Comparison of ENCODE assay signal across 17 cellular contexts in genomic region chr12:123979566-123979965, GRCh38. TPM values are rescaled to one million over a fixed set of nuclear protein-coding genes. Genes with fewer than 3 reads are reported as not detected.
DNase-seq lines count a peak whose midpoint lies in the region; ATAC-seq and TF ChIP-seq lines count a peak whose summit lies in the region.
"Had no signal": no experiment of that assay in that cellular context is flagged by ENCODE, and none has a peak within 500 bp of the region (broad histone marks: within the 10 kb centered on the region; RNA-seq: fewer than 3 reads in every experiment).

No MANE protein-coding gene starts in this region.

- WGBS in esophagus muscularis mucosa, result 96% methylated on average over 6 of the region's 6 CpGs
- WGBS in thyroid gland, 2 donors, result 53 to 65% methylated on average over 6 of the region's 6 CpGs

- H3K9me3 ChIP-seq in HEK293 (ENCODE audit: control insufficient read depth, insufficient read depth, low read depth, low read length), result no peaks in the 10 kb centered on the region
- no peaks in the 10 kb centered on the region for H3K9me3 ChIP-seq in esophagus muscularis mucosa
- H3K9me3 ChIP-seq in thyroid gland, result no peaks in the 10 kb centered on the region
- H3K9me3 ChIP-seq: A549; BLaER1 treated with 17β-estradiol and CSF1 and Interleukin-3, amounts not matched to agents 10 nM and 100 nM; Caco-2 had no signal

- TF ChIP-seq POLR2A in esophagus muscularis mucosa (IDR thresholded peaks at IDR 0.05; ENCODE audit: low read depth) (no peak), thyroid gland (IDR thresholded peaks at IDR 0.05) (no peak)

- peaks cover 25 to 28% of the 10 kb centered on the region in 2 donors for H3K36me3 Mint-ChIP-seq in stimulated activated naive B cell treated with anti-CD40 and anti-IgM and Interleukin-4, amounts not matched to agents 10 μg/mL and 1 μg/mL and 100 μg/mL, for 72 hours

- H3K4me1 Mint-ChIP-seq in stimulated activated naive B cell treated with anti-CD40 and anti-IgM and Interleukin-4, amounts not matched to agents 10 μg/mL and 1 μg/mL and 100 μg/mL, for 72 hours, result peaks cover 17 to 28% of the 10 kb centered on the region in 2 donors

- CTCF ChIA-PET in HEK293 (lab: Yijun Ruan, JAX), result no interaction called here

- H3K4me3 Mint-ChIP-seq in stimulated activated naive B cell treated with anti-CD40 and anti-IgM and Interleukin-4, amounts not matched to agents 10 μg/mL and 1 μg/mL and 100 μg/mL, for 72 hours, result no peak overlapping the region
- H3K4me3 Mint-ChIP-seq: B cell; CD4-positive, alpha-beta T cell; CD8-positive, alpha-beta T cell had no signal

- no peaks in the 10 kb centered on the region for H3K27me3 Mint-ChIP-seq in stimulated activated naive B cell treated with anti-CD40 and anti-IgM and Interleukin-4, amounts not matched to agents 10 μg/mL and 1 μg/mL and 100 μg/mL, for 72 hours
- H3K27me3 Mint-ChIP-seq: B cell; CD4-positive, alpha-beta T cell had no signal

- H3K36me3 ChIP-seq in HEK293 (ENCODE audit: control insufficient read depth in 2 of 2, insufficient read depth in 1 of 2, low read length in 2 of 2) (peaks cover 30 to 43% of the 10 kb centered on the region in 2 experiments), esophagus muscularis mucosa (peaks cover 0 to 20% (median 9%) of the 10 kb centered on the region in 4 donors), thyroid gland (peaks cover 0 to 4% of the 10 kb centered on the region in 2 donors)

- ATAC-seq in HG02642 (IDR thresholded peaks at IDR 0.05; ENCODE audit: poor library complexity, unreplicated experiment), result no peak
- ATAC-seq in stimulated activated naive B cell treated with anti-CD40 and anti-IgM and Interleukin-4, amounts not matched to agents 10 μg/mL and 1 μg/mL and 100 μg/mL, for 72 hours (replicated peaks), result no peak
- ATAC-seq: A549; CD8-positive, alpha-beta T cell had no signal

- no peak for TF ChIP-seq EP300 in esophagus muscularis mucosa (IDR thresholded peaks at IDR 0.05)

- no peaks in the 10 kb centered on the region for H3K27me3 ChIP-seq in esophagus muscularis mucosa
- no peaks in the 10 kb centered on the region for H3K27me3 ChIP-seq in thyroid gland
- H3K27me3 ChIP-seq: BLaER1 treated with 17β-estradiol and CSF1 and Interleukin-3, amounts not matched to agents 10 nM and 100 nM had no signal

- POLR2A ChIA-PET in HEK293 (lab: Yijun Ruan, JAX), result no interaction called here

- H3K27ac ChIP-seq in HEK293 (ENCODE audit: extremely low read depth, low read depth, low read length) (no peak overlapping the region), esophagus muscularis mucosa (replicated peaks in 1 of 4) (no peak overlapping the region), thyroid gland (peak overlapping the region; percentile 33 to 60 (median 42))
- H3K27ac ChIP-seq: 22Rv1; A549; BLaER1 treated with 17β-estradiol and CSF1 and Interleukin-3, amounts not matched to agents 10 nM and 100 nM; C4-2B had no signal

- no peak overlapping the region for H3K27ac Mint-ChIP-seq in stimulated activated naive B cell treated with anti-CD40 and anti-IgM and Interleukin-4, amounts not matched to agents 10 μg/mL and 1 μg/mL and 100 μg/mL, for 72 hours
- H3K27ac Mint-ChIP-seq: B cell; CD4-positive, alpha-beta T cell; CD8-positive, alpha-beta T cell had no signal

- DNase-seq in esophagus muscularis mucosa (ENCODE audit: extremely low spot score), result peak; percentile 37
- peak; percentile 74 for DNase-seq in thyroid gland
- DNase-seq in stimulated activated naive B cell treated with anti-CD40 and anti-IgM and Interleukin-4, amounts not matched to agents 10 μg/mL and 1 μg/mL and 100 μg/mL, for 72 hours, result no peak
- DNase-seq: AML-193; Caco-2; Calu3; CD4-positive, alpha-beta T cell; CD8-positive, alpha-beta T cell; DMS79 treated with DMSO at 0.1 percent for 48 hours; GF-D8 had no signal

- H3K4me3 ChIP-seq in HEK293 (ENCODE audit: low read depth, low read length), result no peak overlapping the region
- no peak overlapping the region for H3K4me3 ChIP-seq in esophagus muscularis mucosa
- no peak overlapping the region for H3K4me3 ChIP-seq in thyroid gland (replicated peaks in 1 of 3)
- H3K4me3 ChIP-seq: A549; BLaER1 treated with 17β-estradiol and CSF1 and Interleukin-3, amounts not matched to agents 10 nM and 100 nM had no signal

- no peaks in the 10 kb centered on the region for H3K9me3 Mint-ChIP-seq in stimulated activated naive B cell treated with anti-CD40 and anti-IgM and Interleukin-4, amounts not matched to agents 10 μg/mL and 1 μg/mL and 100 μg/mL, for 72 hours
- H3K9me3 Mint-ChIP-seq: CD4-positive, alpha-beta T cell; CD8-positive, alpha-beta T cell had no signal

- intact Hi-C loops in esophagus muscularis mucosa (cut with DNase I) (loop anchor here (10.0 kb wide), 2 partner anchors 265 to 955 kb away; partner anchors contain the start of gene ATP6V0A2), thyroid gland (cut with DNase I) (no loop called here)

- TF ChIP-seq CTCF in HEK293 (tag by site-specific recombination; IDR thresholded peaks at IDR 0.05), result no peak
- no peak for TF ChIP-seq CTCF in esophagus muscularis mucosa (IDR thresholded peaks at IDR 0.05)
- no peak for TF ChIP-seq CTCF in thyroid gland (IDR thresholded peaks at IDR 0.05)

- H3K4me1 ChIP-seq in HEK293 (ENCODE audit: control insufficient read depth, insufficient read depth, low read length) (peaks cover 6% of the 10 kb centered on the region), esophagus muscularis mucosa (peaks cover 5 to 15% (median 13%) of the 10 kb centered on the region in 4 donors), thyroid gland (peaks cover 11 to 20% of the 10 kb centered on the region in 2 donors)

TF ChIP-seq in HEK293, 187 proteins besides CTCF, POLR2A, EP300 and RAD21:
- TF ChIP-seq, protein P1, sequence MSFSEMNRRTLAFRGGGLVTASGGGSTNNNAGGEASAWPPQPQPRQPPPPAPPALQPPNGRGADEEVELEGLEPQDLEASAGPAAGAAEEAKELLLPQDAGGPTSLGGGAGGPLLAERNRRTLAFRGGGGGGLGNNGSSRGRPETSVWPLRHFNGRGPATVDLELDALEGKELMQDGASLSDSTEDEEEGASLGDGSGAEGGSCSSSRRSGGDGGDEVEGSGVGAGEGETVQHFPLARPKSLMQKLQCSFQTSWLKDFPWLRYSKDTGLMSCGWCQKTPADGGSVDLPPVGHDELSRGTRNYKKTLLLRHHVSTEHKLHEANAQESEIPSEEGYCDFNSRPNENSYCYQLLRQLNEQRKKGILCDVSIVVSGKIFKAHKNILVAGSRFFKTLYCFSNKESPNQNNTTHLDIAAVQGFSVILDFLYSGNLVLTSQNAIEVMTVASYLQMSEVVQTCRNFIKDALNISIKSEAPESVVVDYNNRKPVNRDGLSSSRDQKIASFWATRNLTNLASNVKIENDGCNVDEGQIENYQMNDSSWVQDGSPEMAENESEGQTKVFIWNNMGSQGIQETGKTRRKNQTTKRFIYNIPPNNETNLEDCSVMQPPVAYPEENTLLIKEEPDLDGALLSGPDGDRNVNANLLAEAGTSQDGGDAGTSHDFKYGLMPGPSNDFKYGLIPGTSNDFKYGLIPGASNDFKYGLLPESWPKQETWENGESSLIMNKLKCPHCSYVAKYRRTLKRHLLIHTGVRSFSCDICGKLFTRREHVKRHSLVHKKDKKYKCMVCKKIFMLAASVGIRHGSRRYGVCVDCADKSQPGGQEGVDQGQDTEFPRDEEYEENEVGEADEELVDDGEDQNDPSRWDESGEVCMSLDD (tag by site-specific recombination; IDR thresholded peaks at IDR 0.05), result no peak
- TF ChIP-seq ZNF600 (tag by site-specific recombination; IDR thresholded peaks at IDR 0.05), result peak; percentile 90

RNA-seq across cellular contexts. Expression of gene ZNF664, which starts 6.6 kb away (rescaled TPM):
- total RNA-seq in esophagus muscularis mucosa, result 10 to 100 TPM; 58.5 to 76.4 (median 70.3) TPM
- 100 to 1,000 TPM; 120 to 187 (median 138) TPM for total RNA-seq in thyroid gland

RNA-seq across cellular contexts. Expression of gene CCDC92, which starts 6.9 kb away (rescaled TPM):
- total RNA-seq in esophagus muscularis mucosa (10 to 100 TPM; 42.2 to 66.3 (median 54.1) TPM), thyroid gland (10 to 100 TPM; 26.6 to 47.0 (median 39.1) TPM)

Comparison
In these comparisons a context has a peak if more than half of its experiments do, and no peak if none do; other contexts are left out.
1. H3K27ac ChIP-seq: peak in thyroid gland (3 of 3); none in HEK293 (single experiment) and esophagus muscularis mucosa (0 of 4).